In the genomic region with DNA sequence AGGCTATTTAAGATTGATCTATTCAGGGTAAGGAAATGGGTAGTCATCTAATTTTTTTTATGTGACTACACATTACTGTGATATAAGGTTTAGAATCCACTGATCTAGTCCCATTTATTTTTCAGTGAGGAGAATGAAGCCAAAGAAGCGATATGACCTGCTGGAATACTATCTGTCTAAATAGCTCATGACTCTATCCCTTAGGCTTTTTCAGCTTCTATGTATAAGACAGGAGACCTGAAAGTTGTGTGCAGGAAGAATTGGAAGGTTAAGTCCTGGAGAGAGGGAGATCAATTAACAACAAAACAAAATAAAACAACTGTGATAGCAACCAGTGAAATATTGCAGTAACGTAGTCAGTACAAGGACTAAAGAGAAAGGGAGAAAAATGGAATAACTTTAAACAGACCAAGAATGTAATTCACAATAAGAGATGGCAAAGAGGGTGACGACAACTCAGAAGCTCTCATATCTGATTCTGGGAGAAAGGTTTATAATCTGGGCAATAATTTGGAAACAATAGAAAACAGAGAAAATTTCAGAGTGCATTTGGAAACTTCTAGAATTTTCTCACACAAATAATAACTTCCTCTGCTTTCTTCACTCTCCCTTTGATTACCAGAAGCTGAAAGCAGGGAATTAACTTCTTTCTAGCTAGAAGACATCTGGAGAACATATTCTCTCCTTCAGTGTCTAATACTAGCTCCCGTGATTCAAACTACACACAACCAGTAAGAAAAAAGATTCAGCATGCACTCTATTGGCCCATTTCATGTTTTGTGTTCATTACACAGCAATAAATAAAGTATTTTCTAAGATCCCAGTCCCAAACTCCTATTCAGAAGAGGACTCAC, we compare ENCODE assay signal across 9 cellular contexts. TPM values are rescaled to one million over a fixed set of nuclear protein-coding genes. Genes with fewer than 3 reads are reported as not detected.
A peak's percentile ranks its signal among the peaks of the same experiment; 100 is the strongest.
DNase-seq lines count a peak whose midpoint lies in the region; ATAC-seq and TF ChIP-seq lines count a peak whose summit lies in the region.
"Had no signal": no experiment of that assay in that cellular context is flagged by ENCODE, and none has a peak within 500 bp of the region (broad histone marks: within the 10 kb centered on the region; RNA-seq: fewer than 3 reads in every experiment).

No MANE protein-coding gene starts in this region.

- H3K36me3 Mint-ChIP-seq in Calu3 (ENCODE audit: insufficient read depth, unreplicated experiment) (no peaks in the 10 kb centered on the region), neural progenitor cell (no peaks in the 10 kb centered on the region)
- peaks cover 0 to 7% (median 0%) of the 10 kb centered on the region in 5 donors for H3K36me3 Mint-ChIP-seq in naive thymus-derived CD4-positive, alpha-beta T cell

- TF ChIP-seq CTCF in Calu3 (IDR thresholded peaks at IDR 0.05; ENCODE audit: unreplicated experiment) (no peak), astrocyte of the cerebellum (IDR thresholded peaks at IDR 0.05; ENCODE audit: low read depth, low read length, missing control alignments) (no peak), neural progenitor cell (IDR thresholded peaks at IDR 0.05) (no peak)

- peak; percentile 18 for ATAC-seq in HG02623 (IDR thresholded peaks at IDR 0.05; ENCODE audit: unreplicated experiment)
- peak; percentile 58 for ATAC-seq in naive thymus-derived CD4-positive, alpha-beta T cell

- H3K4me1 Mint-ChIP-seq in Calu3 (ENCODE audit: low read depth, unreplicated experiment) (peaks cover 20% of the 10 kb centered on the region), neural progenitor cell (no peaks in the 10 kb centered on the region)
- peaks cover 30 to 73% (median 51%) of the 10 kb centered on the region in 7 donors for H3K4me1 Mint-ChIP-seq in naive thymus-derived CD4-positive, alpha-beta T cell

- H3K79me2 ChIP-seq in neural progenitor cell (ENCODE audit: low read depth), result no peaks in the 10 kb centered on the region

- H3K4me3 ChIP-seq in astrocyte of the cerebellum (ENCODE audit: low read depth, low read length), result peak overlapping the region; percentile 20
- H3K4me3 ChIP-seq in naive thymus-derived CD4-positive, alpha-beta T cell (ENCODE audit: low read length), result peak overlapping the region; percentile 60
- H3K4me3 ChIP-seq in neural progenitor cell, result no peak overlapping the region

- H3K27ac ChIP-seq in naive thymus-derived CD4-positive, alpha-beta T cell (ENCODE audit: low read depth, low read length), result peak overlapping the region; percentile 65
- H3K27ac ChIP-seq in neural progenitor cell, result no peak overlapping the region
- H3K27ac ChIP-seq: epithelial cell of prostate had no signal

- H3K27me3 ChIP-seq in naive thymus-derived CD4-positive, alpha-beta T cell (ENCODE audit: control insufficient read depth in 2 of 2, insufficient read depth in 2 of 2, low read length in 2 of 2), result no peaks in the 10 kb centered on the region
- no peaks in the 10 kb centered on the region for H3K27me3 ChIP-seq in neural progenitor cell

- H3K4me3 Mint-ChIP-seq in Calu3 (ENCODE audit: low read depth, unreplicated experiment), result peak overlapping the region; percentile 55
- H3K4me3 Mint-ChIP-seq in naive thymus-derived CD4-positive, alpha-beta T cell, result peak overlapping the region; percentile 76 to 99 (median 91)
- no peak overlapping the region for H3K4me3 Mint-ChIP-seq in neural progenitor cell

- H3F3A ChIP-seq in neural progenitor cell (ENCODE audit: low read depth), result no peaks in the 10 kb centered on the region

- H3K36me3 ChIP-seq in naive thymus-derived CD4-positive, alpha-beta T cell (ENCODE audit: control insufficient read depth in 2 of 3, insufficient read depth in 3 of 3, low read length in 3 of 3), result no peaks in the 10 kb centered on the region
- H3K36me3 ChIP-seq in neural progenitor cell, result no peaks in the 10 kb centered on the region

- intact Hi-C loops in Calu3 (cut with micrococcal nuclease; ENCODE audit: unreplicated experiment), result no loop called here
- intact Hi-C loops in naive thymus-derived CD4-positive, alpha-beta T cell (cut with micrococcal nuclease), result loop anchor here (1.0 to 5.0 kb wide), 11 partner anchors 17 to 308 kb away; partner anchors contain the start of genes CASP4 (in 2 of the 2) and CASP12 (in 1 of the 2)

- no peaks in the 10 kb centered on the region for H4K20me1 ChIP-seq in neural progenitor cell (ENCODE audit: low read depth)

- H3K4me1 ChIP-seq in naive thymus-derived CD4-positive, alpha-beta T cell (ENCODE audit: control insufficient read depth in 2 of 2, insufficient read depth in 2 of 2, low read length in 2 of 2), result peaks cover 12 to 36% of the 10 kb centered on the region in 2 donors
- no peaks in the 10 kb centered on the region for H3K4me1 ChIP-seq in neural progenitor cell

- no TSS peak for BruUV-seq in Calu3 (replicated peaks; lab: Mats Ljungman, UMichigan)

- no peaks in the 10 kb centered on the region for H3K9me3 Mint-ChIP-seq in Calu3 (ENCODE audit: low read depth, unreplicated experiment)
- peaks cover 0 to 5% (median 0%) of the 10 kb centered on the region in 11 donors for H3K9me3 Mint-ChIP-seq in naive thymus-derived CD4-positive, alpha-beta T cell
- no peaks in the 10 kb centered on the region for H3K9me3 Mint-ChIP-seq in neural progenitor cell

- CTCF ChIA-PET in Calu3 (lab: Charles Lee), result interaction anchor here (0.5 kb wide), 1 partner anchor 1487 kb away, joined by 3 read pairs; no protein-coding TSS in a partner anchor
- CTCF ChIA-PET in naive thymus-derived CD4-positive, alpha-beta T cell (lab: Charles Lee), result interaction anchor here (0.7 to 0.9 kb wide), 3 partner anchors 66 to 126 kb away, joined by 3 read pairs; no protein-coding TSS in a partner anchor

- DNase-seq in Calu3, result no peak
- DNase-seq in astrocyte of the cerebellum (ENCODE audit: low read depth), result no peak
- DNase-seq in naive thymus-derived CD4-positive, alpha-beta T cell, result peak in 1 of 9 donors; percentile 23
- no peak for DNase-seq in GM19240 (ENCODE audit: insufficient read length, low spot score)
- DNase-seq in neural progenitor cell (ENCODE audit: low spot score), result no peak
- no peak for DNase-seq in KG1 (lab: John Stamatoyannopoulos, UW)
- DNase-seq in activated CD4-positive, CD25-positive, alpha-beta regulatory T cell treated with anti-CD3 and anti-CD28 coated beads, Interleukin-2, amount 50 U/mL, for 72 hours, result no peak

- H2AFZ ChIP-seq in neural progenitor cell (replicated peaks), result no peak overlapping the region

- no peak overlapping the region for H3K4me2 ChIP-seq in neural progenitor cell

- POLR2A ChIA-PET in naive thymus-derived CD4-positive, alpha-beta T cell (lab: Charles Lee), result interaction anchor here (0.9 to 2.2 kb wide), 4 partner anchors 9 to 118 kb away, joined by 3 to 5 read pairs (median 4); partner anchors contain the start of genes CASP1 and CASP4

- in situ Hi-C loops in astrocyte of the cerebellum (cut with HindIII; ENCODE audit: low sequenced_read_pairs), result no loop called here

- no peaks in the 10 kb centered on the region for H3K9me3 ChIP-seq in naive thymus-derived CD4-positive, alpha-beta T cell (ENCODE audit: control insufficient read depth in 2 of 3, low read length in 3 of 3)
- no peaks in the 10 kb centered on the region for H3K9me3 ChIP-seq in neural progenitor cell (ENCODE audit: low read depth)

- H3K27ac Mint-ChIP-seq in Calu3 (ENCODE audit: unreplicated experiment) (no peak overlapping the region), neural progenitor cell (no peak overlapping the region)
- peak overlapping the region; percentile 58 to 97 (median 92) for H3K27ac Mint-ChIP-seq in naive thymus-derived CD4-positive, alpha-beta T cell

- H3K27me3 Mint-ChIP-seq in Calu3 (ENCODE audit: unreplicated experiment), result no peaks in the 10 kb centered on the region
- H3K27me3 Mint-ChIP-seq in naive thymus-derived CD4-positive, alpha-beta T cell, result peaks cover 0 to 3% (median 0%) of the 10 kb centered on the region in 5 donors
- H3K27me3 Mint-ChIP-seq in neural progenitor cell (ENCODE audit: insufficient read depth, low read depth), result no peaks in the 10 kb centered on the region

- no peak overlapping the region for H3K9ac ChIP-seq in neural progenitor cell

RNA-seq across cellular contexts. Expression of gene CASP12, which starts 19.2 kb away (rescaled TPM):
- total RNA-seq in Calu3 (2022) (not detected in 2 replicates), neural progenitor cell (ENCODE audit: low replicate concordance) (not detected in 2 replicates)
- not detected for total RNA-seq in naive thymus-derived CD4-positive, alpha-beta T cell
- polyA plus RNA-seq in naive thymus-derived CD4-positive, alpha-beta T cell, result not detected

RNA-seq across cellular contexts. Expression of gene CASP4, which starts 50.9 kb away (rescaled TPM):
- total RNA-seq in Calu3 (2022) (53.1 and 67.7 TPM in 2 replicates), neural progenitor cell (ENCODE audit: low replicate concordance) (not detected in 2 replicates)
- total RNA-seq in naive thymus-derived CD4-positive, alpha-beta T cell, result 10 to 100 TPM; 60.7 to 94.7 (median 76.9) TPM
- 10 to 100 TPM; 59.5 to 75.1 TPM for polyA plus RNA-seq in naive thymus-derived CD4-positive, alpha-beta T cell

Comparison
In these comparisons a context has a peak if more than half of its experiments do, and no peak if none do; other contexts are left out.
1. H3K27ac Mint-ChIP-seq: peak in naive thymus-derived CD4-positive, alpha-beta T cell (9 of 9); none in Calu3 (single experiment) and neural progenitor cell (single experiment).
2. RNA of gene CASP4, which starts 50.9 kb away (total RNA-seq): 60.7 to 94.7 TPM in naive thymus-derived CD4-positive, alpha-beta T cell and 53.1 to 67.7 TPM in Calu3; not detected in neural progenitor cell; every median in the first group is over 10 times any median in the second.